In genomic region chr1:38804062-38804886, GRCh38 we compare ENCODE assay signal across 1 cellular context.
TF ChIP-seq lines count a peak whose summit lies in the region.

No MANE protein-coding gene starts in this region.

TF ChIP-seq in H1, 55 proteins besides CTCF, POLR2A, EP300 and RAD21 (continued from another document):
- TF ChIP-seq ATF2 (IDR thresholded peaks at IDR 0.05; ENCODE audit: low read length): no peak
- TF ChIP-seq SAP30 (IDR thresholded peaks at IDR 0.05; ENCODE audit: insufficient read depth, insufficient replicate concordance, low read length): no peak
- no peak for TF ChIP-seq RBBP5 (IDR thresholded peaks at IDR 0.05; ENCODE audit: borderline replicate concordance, low read depth, low read length)
- TF ChIP-seq ATF3 (IDR thresholded peaks at IDR 0.05; ENCODE audit: insufficient read depth, low read depth, low read length): no peak
- no peak for TF ChIP-seq EZH2 (IDR thresholded peaks at IDR 0.05; ENCODE audit: low read depth, low read length, severe bottlenecking)
- TF ChIP-seq CEBPB (IDR thresholded peaks at IDR 0.05; ENCODE audit: low read depth, low read length): no peak
- TF ChIP-seq FOSL1 (IDR thresholded peaks at IDR 0.05; ENCODE audit: insufficient read depth, low read depth, low read length): 0 out of 2 replicates have a peak, but pooled peaks have one; percentile 23
- TF ChIP-seq POLR2AphosphoS5 (IDR thresholded peaks at IDR 0.05; ENCODE audit: low read depth, low read length): no peak
- no peak for TF ChIP-seq POU5F1 (IDR thresholded peaks at IDR 0.05; ENCODE audit: low read depth, low read length)
- no peak for TF ChIP-seq USF2 (IDR thresholded peaks at IDR 0.05; ENCODE audit: low read length)
- no peak for TF ChIP-seq KDM5A (IDR thresholded peaks at IDR 0.05; ENCODE audit: low read length)
- no peak for TF ChIP-seq CREB1 (IDR thresholded peaks at IDR 0.05)
- TF ChIP-seq BCL11A (IDR thresholded peaks at IDR 0.05; ENCODE audit: low read depth in 2 of 2, low read length in 2 of 2): no peak
- TF ChIP-seq RXRA (IDR thresholded peaks at IDR 0.05; ENCODE audit: insufficient read depth, low read depth, low read length): no peak
- TF ChIP-seq SIN3A (conservative IDR thresholded peaks at IDR 0.05 in 1 of 2, IDR thresholded peaks at IDR 0.05 in 1 of 2; ENCODE audit: low read depth in 1 of 2, low read length in 2 of 2): 0 out of 4 replicates have a peak, but pooled peaks of 1 of the 2 experiments have one; percentile 36
- no peak for TF ChIP-seq CBX8 (IDR thresholded peaks at IDR 0.05; ENCODE audit: borderline replicate concordance, low read depth, low read length)
- TF ChIP-seq CBX5 (IDR thresholded peaks at IDR 0.05; ENCODE audit: low read depth, low read length): no peak
- TF ChIP-seq TAF7 (optimal IDR thresholded peaks at IDR 0.05; ENCODE audit: borderline replicate concordance, low read depth, low read length): no peak
- no peak for TF ChIP-seq JUN (IDR thresholded peaks at IDR 0.05; ENCODE audit: low read depth, low read length)
- no peak for TF ChIP-seq CHD7 (IDR thresholded peaks at IDR 0.05; ENCODE audit: insufficient replicate concordance, low read length)
- TF ChIP-seq ZNF274 (IDR thresholded peaks at IDR 0.05; ENCODE audit: borderline replicate concordance, extremely low read depth, low read length): no peak
- peak; percentile 37; the same call in 1 of the 2 replicates for TF ChIP-seq GTF2F1 (IDR thresholded peaks at IDR 0.05; ENCODE audit: borderline replicate concordance, low read depth, low read length)
- no peak for TF ChIP-seq BRCA1 (IDR thresholded peaks at IDR 0.05; ENCODE audit: low read depth, low read length)
- no peak for TF ChIP-seq CHD1 (IDR thresholded peaks at IDR 0.05; ENCODE audit: low read depth, low read length)
- no peak for TF ChIP-seq TAF1 (IDR thresholded peaks at IDR 0.05; ENCODE audit: low read depth, low read length)
- no peak for TF ChIP-seq SP4 (IDR thresholded peaks at IDR 0.05; ENCODE audit: low read length)
- no peak for TF ChIP-seq MAFK (IDR thresholded peaks at IDR 0.05; ENCODE audit: low read depth, low read length)
- no peak for TF ChIP-seq SRF (IDR thresholded peaks at IDR 0.05; ENCODE audit: low read depth, low read length)
- no peak; the same call in 1 of the 2 replicates for TF ChIP-seq TCF12 (IDR thresholded peaks at IDR 0.05; ENCODE audit: low read depth, low read length)
- no peak for TF ChIP-seq KDM1A (IDR thresholded peaks at IDR 0.05; ENCODE audit: borderline replicate concordance, low read length)
- TF ChIP-seq HDAC6 (IDR thresholded peaks at IDR 0.05; ENCODE audit: low read depth, low read length): peak; percentile 19
- no peak for TF ChIP-seq JUND (IDR thresholded peaks at IDR 0.05; ENCODE audit: low read length)
- peak; percentile 72; the same call in 1 of the 2 replicates for TF ChIP-seq GABPA (IDR thresholded peaks at IDR 0.05; ENCODE audit: borderline replicate concordance, insufficient read depth, low read length)
- no peak for TF ChIP-seq TEAD4 (IDR thresholded peaks at IDR 0.05; ENCODE audit: low read depth, low read length)
- TF ChIP-seq NRF1 (IDR thresholded peaks at IDR 0.05; ENCODE audit: low read depth, low read length): no peak
- TF ChIP-seq EGR1 (IDR thresholded peaks at IDR 0.05; ENCODE audit: borderline replicate concordance, low read depth, low read length): peak; percentile 55
- TF ChIP-seq NANOG (IDR thresholded peaks at IDR 0.05; ENCODE audit: insufficient read depth, low read depth, low read length, poor library complexity, severe bottlenecking): peak; percentile 98
- TF ChIP-seq CTBP2 (IDR thresholded peaks at IDR 0.05; ENCODE audit: borderline replicate concordance, insufficient read depth, insufficient read length, low read length): no peak
- no peak for TF ChIP-seq SP2 (IDR thresholded peaks at IDR 0.05; ENCODE audit: low read length)
- TF ChIP-seq YY1 (IDR thresholded peaks at IDR 0.05; ENCODE audit: low read depth, low read length): peak; percentile 80
- peak; percentile 78 for TF ChIP-seq MAX (IDR thresholded peaks at IDR 0.05)
- peak; percentile 34 for TF ChIP-seq KDM4A (IDR thresholded peaks at IDR 0.05; ENCODE audit: low read depth, low read length, severe bottlenecking)
- no peak for TF ChIP-seq SIRT6 (IDR thresholded peaks at IDR 0.05; ENCODE audit: low read length)
- TF ChIP-seq HDAC2 (IDR thresholded peaks at IDR 0.05; ENCODE audit: borderline replicate concordance in 1 of 2, low read depth in 2 of 2, low read length in 2 of 2): no peak
- no peak for TF ChIP-seq BACH1 (IDR thresholded peaks at IDR 0.05; ENCODE audit: low read length)
- no peak for TF ChIP-seq SUZ12 (IDR thresholded peaks at IDR 0.05; ENCODE audit: low read length)
- TF ChIP-seq SIX5 (IDR thresholded peaks at IDR 0.05; ENCODE audit: low read depth, low read length): no peak
- TF ChIP-seq CHD2 (IDR thresholded peaks at IDR 0.05; ENCODE audit: low read length): no peak
